Comparison of ENCODE assay signal across 16 cellular contexts in genomic region chr15:69104050-69104750, GRCh38. TPM values are rescaled to one million over a fixed set of nuclear protein-coding genes. Genes with fewer than 3 reads are reported as not detected.
DNase-seq lines count a peak whose midpoint lies in the region; ATAC-seq lines count a peak whose summit lies in the region.
"Had no signal": no experiment of that assay in that cellular context is flagged by ENCODE, and none has a peak within 500 bp of the region (broad histone marks: within the 10 kb centered on the region; RNA-seq: fewer than 3 reads in every experiment).

No MANE protein-coding gene starts in this region.

- H3K4me3 Mint-ChIP-seq in CD8-positive, alpha-beta memory T cell, result peak overlapping the region in 6 of 7 donors; percentile 37 to 65 (median 54)
- H3K4me3 Mint-ChIP-seq in activated T-helper 17 cell treated with anti-CD3 and anti-CD28 coated beads, Interleukin-2, amount 50 U/mL, for 72 hours, result peak overlapping the region; percentile 35
- H3K4me3 Mint-ChIP-seq: HFFc6 had no signal

- peak overlapping the region in 1 of 8 donors; percentile 75 for H3K27ac Mint-ChIP-seq in CD8-positive, alpha-beta memory T cell
- no peak overlapping the region for H3K27ac Mint-ChIP-seq in activated T-helper 17 cell treated with anti-CD3 and anti-CD28 coated beads, Interleukin-2, amount 50 U/mL, for 72 hours
- H3K27ac Mint-ChIP-seq: HFFc6 had no signal

- CTCF ChIA-PET in CD8-positive, alpha-beta memory T cell (lab: Charles Lee), result no interaction called here

- H3K27me3 ChIP-seq in CD8-positive, alpha-beta memory T cell (ENCODE audit: insufficient read depth, low read length, poor library complexity, severe bottlenecking), result no peaks in the 10 kb centered on the region
- H3K27me3 ChIP-seq: right atrium auricular region had no signal

- peak in 1 of 5 donors; percentile 1 for DNase-seq in CD8-positive, alpha-beta memory T cell
- DNase-seq in GM19238 (ENCODE audit: insufficient read length, low spot score), result peak; percentile 13
- no peak for DNase-seq in activated T-cell treated with anti-CD3 and anti-CD28 coated beads, Interleukin-2, amount 50 U/mL, for 1 hour
- no peak for DNase-seq in activated gamma-delta T cell treated with Interleukin-2 at 50 U/mL for 16 hours
- no peak for DNase-seq in NCI-H1930 (lab: John Stamatoyannopoulos, UW)
- no peak for DNase-seq in NCI-H2227 treated with DMSO at 0.1 percent for 48 hours (lab: John Stamatoyannopoulos, UW)
- DNase-seq: activated T-cell treated with anti-CD3 and anti-CD28 coated beads for 4 hours, HFFc6, kidney glomerular epithelial cell, NCI-H510A treated with DMSO at 0.1 percent for 48 hours, substantia nigra had no signal

- peaks cover 22 to 36% (median 28%) of the 10 kb centered on the region in 3 donors for H3K4me1 Mint-ChIP-seq in CD8-positive, alpha-beta memory T cell
- peaks cover 20% of the 10 kb centered on the region for H3K4me1 Mint-ChIP-seq in activated T-helper 17 cell treated with anti-CD3 and anti-CD28 coated beads, Interleukin-2, amount 50 U/mL, for 72 hours

- H3K9me3 Mint-ChIP-seq in CD8-positive, alpha-beta memory T cell, result no peaks in the 10 kb centered on the region
- H3K9me3 Mint-ChIP-seq in activated T-helper 17 cell treated with anti-CD3 and anti-CD28 coated beads, Interleukin-2, amount 50 U/mL, for 72 hours, result no peaks in the 10 kb centered on the region
- H3K9me3 Mint-ChIP-seq: HFFc6 had no signal

- no peak overlapping the region for H3K27ac ChIP-seq in CD8-positive, alpha-beta memory T cell (ENCODE audit: low read depth, low read length)
- H3K27ac ChIP-seq: HL-60, right atrium auricular region had no signal

- no peaks in the 10 kb centered on the region for H3K36me3 ChIP-seq in CD8-positive, alpha-beta memory T cell (ENCODE audit: insufficient read depth, low read length)
- H3K36me3 ChIP-seq: right atrium auricular region had no signal

- no peak overlapping the region for H3K4me3 ChIP-seq in CD8-positive, alpha-beta memory T cell (ENCODE audit: low read length)
- H3K4me3 ChIP-seq: right atrium auricular region had no signal

- no peaks in the 10 kb centered on the region for H3K36me3 Mint-ChIP-seq in CD8-positive, alpha-beta memory T cell
- no peaks in the 10 kb centered on the region for H3K36me3 Mint-ChIP-seq in activated T-helper 17 cell treated with anti-CD3 and anti-CD28 coated beads, Interleukin-2, amount 50 U/mL, for 72 hours (ENCODE audit: low read depth)

- peak; percentile 75 for ATAC-seq in HG03135 (IDR thresholded peaks at IDR 0.05; ENCODE audit: unreplicated experiment)
- peak; percentile 31 for ATAC-seq in activated T-helper 17 cell treated with anti-CD3 and anti-CD28 coated beads, Interleukin-2, amount 50 U/mL, for 72 hours (replicated peaks)
- ATAC-seq: Right ventricle myocardium inferior had no signal

- H3K27me3 Mint-ChIP-seq in CD8-positive, alpha-beta memory T cell, result peaks cover 0 to 3% of the 10 kb centered on the region in 2 donors
- no peaks in the 10 kb centered on the region for H3K27me3 Mint-ChIP-seq in activated T-helper 17 cell treated with anti-CD3 and anti-CD28 coated beads, Interleukin-2, amount 50 U/mL, for 72 hours

- H3K4me1 ChIP-seq in CD8-positive, alpha-beta memory T cell (ENCODE audit: insufficient read depth, low read length), result peaks cover 13% of the 10 kb centered on the region
- H3K4me1 ChIP-seq: right atrium auricular region had no signal

- H3K9me3 ChIP-seq in CD8-positive, alpha-beta memory T cell (ENCODE audit: low read length), result no peaks in the 10 kb centered on the region
- H3K9me3 ChIP-seq: right atrium auricular region had no signal

- POLR2A ChIA-PET in CD8-positive, alpha-beta memory T cell (lab: Charles Lee), result interaction anchor here (0.6 kb wide), 1 partner anchor 49 kb away, joined by 3 read pairs; no protein-coding TSS in a partner anchor

RNA-seq across cellular contexts. Expression of gene GLCE, which starts 56.2 kb away (rescaled TPM):
- 1 to 10 TPM; 5.4 to 5.7 TPM for total RNA-seq in CD8-positive, alpha-beta memory T cell
- 8.4 TPM for polyA plus RNA-seq in CD8-positive, alpha-beta memory T cell
- 1 to 10 TPM; 3.8 to 5.0 TPM for total RNA-seq in activated T-helper 17 cell treated with anti-CD3 and anti-CD28 coated beads, Interleukin-2, amount 50 U/mL, for 72 hours
